ENCODE assay signal across 12 cellular contexts in the genomic region with DNA sequence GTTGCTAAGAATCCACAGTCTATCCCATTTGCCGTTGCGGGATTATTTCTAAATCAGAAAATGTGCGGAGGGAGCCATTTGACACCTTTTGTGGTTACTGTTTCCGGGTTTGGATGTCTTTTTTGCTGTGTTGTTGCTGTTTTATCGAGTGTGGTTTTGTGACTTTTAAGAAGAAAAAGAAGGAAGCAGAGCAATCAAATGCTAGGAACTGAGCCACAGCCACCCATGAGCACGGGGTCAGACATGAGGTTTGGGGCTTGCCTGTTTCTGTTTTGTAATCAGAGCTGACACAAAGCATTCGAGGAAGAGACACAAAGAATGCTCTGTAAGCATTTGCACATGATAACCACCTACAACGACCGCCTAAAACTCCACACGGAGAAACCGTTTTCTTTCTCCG. TPM values are rescaled to one million over a fixed set of nuclear protein-coding genes. Genes with fewer than 3 reads are reported as not detected.
DNase-seq lines count a peak whose midpoint lies in the region; ATAC-seq and TF ChIP-seq lines count a peak whose summit lies in the region.
"Had no signal": no experiment of that assay in that cellular context is flagged by ENCODE, and none has a peak within 500 bp of the region (broad histone marks: within the 10 kb centered on the region; RNA-seq: fewer than 3 reads in every experiment).

No MANE protein-coding gene starts in this region.

- no CpG with 5 or more reads among the region's 12 CpGs for WGBS in trophoblast cell (ENCODE audit: extremely low coverage, insufficient coverage, insufficient read length)

- no peak overlapping the region for H2AK5ac ChIP-seq in trophoblast cell (ENCODE audit: low read length)

- peaks cover 12% of the 10 kb centered on the region for H3K27me3 Mint-ChIP-seq in GM23338 (ENCODE audit: insufficient read depth, low read depth, poor library complexity)

- no peak overlapping the region for H2BK120ac ChIP-seq in trophoblast cell (ENCODE audit: insufficient read depth, low read length, poor library complexity)

- H3K27me3 ChIP-seq in GM23338 (ENCODE audit: insufficient read depth) (no peaks in the 10 kb centered on the region), trophoblast cell (ENCODE audit: insufficient read depth, low read length) (no peaks in the 10 kb centered on the region)

- no peak overlapping the region for H3K23ac ChIP-seq in trophoblast cell (ENCODE audit: low read length)

- H3K27ac Mint-ChIP-seq in GM23338, result no peak overlapping the region; the same call in 1 of the 2 replicates
- peak overlapping the region; percentile 60 to 87 for H3K27ac Mint-ChIP-seq in activated naive CD4-positive, alpha-beta T cell treated with anti-CD3 and anti-CD28 coated beads, Interleukin-2, amount 50 U/mL, for 72 hours
- H3K27ac Mint-ChIP-seq: H9 had no signal

- H3K4me3 ChIP-seq in GM23338 (no peak overlapping the region), trophoblast cell (ENCODE audit: low read depth, low read length) (no peak overlapping the region)

- no peak for TF ChIP-seq CTCF in GM23338 (conservative IDR thresholded peaks at IDR 0.05; ENCODE audit: low read depth in 2 of 2)

- H3K9ac ChIP-seq in trophoblast cell (ENCODE audit: low read length), result no peak overlapping the region

- H3K9me3 ChIP-seq in trophoblast cell (ENCODE audit: insufficient read depth, low read depth, low read length), result peaks cover 4% of the 10 kb centered on the region

- peaks cover 5% of the 10 kb centered on the region; the same call in 1 of the 2 replicates for H4K20me1 ChIP-seq in GM23338 (replicated peaks; ENCODE audit: insufficient read depth)

- intact Hi-C loops in sciatic nerve (cut with DNase I), result no loop called here

- no peak overlapping the region for H2AFZ ChIP-seq in GM23338
- H2AFZ ChIP-seq in trophoblast cell (ENCODE audit: insufficient read depth, low read length, poor library complexity), result no peak overlapping the region

- H3K36me3 Mint-ChIP-seq in GM23338 (ENCODE audit: low read depth), result no peaks in the 10 kb centered on the region
- H3K36me3 Mint-ChIP-seq in activated naive CD4-positive, alpha-beta T cell treated with anti-CD3 and anti-CD28 coated beads, Interleukin-2, amount 50 U/mL, for 72 hours, result peaks cover 6 to 16% of the 10 kb centered on the region in 2 donors

- peaks cover 16% of the 10 kb centered on the region for H3K4me1 Mint-ChIP-seq in GM23338

- no peak overlapping the region for H3K4me3 Mint-ChIP-seq in GM23338
- H3K4me3 Mint-ChIP-seq: H9 had no signal

- H3K9me2 ChIP-seq in GM23338 (ENCODE audit: insufficient read depth), result no peaks in the 10 kb centered on the region

- H3K4ac ChIP-seq in trophoblast cell (ENCODE audit: low read depth, low read length), result no peak overlapping the region

- no peaks in the 10 kb centered on the region for H3F3A ChIP-seq in GM23338 (replicated peaks; ENCODE audit: low read depth)

- no peak overlapping the region for H2BK5ac ChIP-seq in trophoblast cell (ENCODE audit: low read depth, low read length, poor library complexity)

- DNase-seq in GM23338 (ENCODE audit: low spot score) (no peak), SKM-1 (lab: John Stamatoyannopoulos, UW; ENCODE audit: unreplicated experiment) (peak; percentile 27), sciatic nerve (ENCODE audit: low spot score) (peak; percentile 39), NCI-H526 treated with DMSO at 0.1 percent for 48 hours (lab: John Stamatoyannopoulos, UW) (no peak), trophoblast cell (no peak)
- DNase-seq in activated naive CD4-positive, alpha-beta T cell treated with anti-CD3 and anti-CD28 coated beads, Interleukin-2, amount 50 U/mL, for 72 hours (ENCODE audit: low spot score in 2 of 2), result peak in 1 of 2 donors; percentile 25
- DNase-seq: EL, foreskin melanocyte, H9, NCI-H1417 treated with DMSO at 0.1 percent for 48 hours, PC-3 had no signal

- H3K4me1 ChIP-seq in GM23338 (ENCODE audit: insufficient read depth) (no peaks in the 10 kb centered on the region), trophoblast cell (ENCODE audit: control insufficient read depth in 1 of 2, insufficient read depth in 2 of 2, low read length in 2 of 2) (no peaks in the 10 kb centered on the region)

- no peak for ATAC-seq in GM23338
- peak; percentile 62 to 79 for ATAC-seq in activated naive CD4-positive, alpha-beta T cell treated with anti-CD3 and anti-CD28 coated beads, Interleukin-2, amount 50 U/mL, for 72 hours
- ATAC-seq in sciatic nerve, result peak; percentile 57
- ATAC-seq in GM21825 (IDR thresholded peaks at IDR 0.05; ENCODE audit: unreplicated experiment), result no peak
- ATAC-seq: PC-3 had no signal

- no peak overlapping the region for H3K18ac ChIP-seq in trophoblast cell (ENCODE audit: low read length)

- H3K27ac ChIP-seq in GM23338 (ENCODE audit: low read depth) (peak overlapping the region; percentile 29; the same call in 1 of the 2 replicates), trophoblast cell (ENCODE audit: low read depth, low read length) (no peak overlapping the region)

- H4K91ac ChIP-seq in trophoblast cell (ENCODE audit: low read depth, low read length), result no peak overlapping the region

- H4K8ac ChIP-seq in trophoblast cell (ENCODE audit: low read depth, low read length), result no peak overlapping the region

- H3K4me2 ChIP-seq in GM23338 (no peak overlapping the region), trophoblast cell (ENCODE audit: low read length) (no peak overlapping the region)

- no peaks in the 10 kb centered on the region for H3K36me3 ChIP-seq in GM23338 (ENCODE audit: insufficient read depth)
- peaks cover 0 to 12% of the 10 kb centered on the region in 2 experiments for H3K36me3 ChIP-seq in trophoblast cell (ENCODE audit: control insufficient read depth in 1 of 2, insufficient read depth in 2 of 2, low read length in 2 of 2)

- H3K9me3 Mint-ChIP-seq in GM23338, result no peaks in the 10 kb centered on the region; the same call in 2 of the 3 replicates
- H3K9me3 Mint-ChIP-seq in activated naive CD4-positive, alpha-beta T cell treated with anti-CD3 and anti-CD28 coated beads, Interleukin-2, amount 50 U/mL, for 72 hours, result no peaks in the 10 kb centered on the region
- H3K9me3 Mint-ChIP-seq: H9 had no signal

- no peaks in the 10 kb centered on the region for H3K79me1 ChIP-seq in trophoblast cell (ENCODE audit: low read length)

- H4K12ac ChIP-seq in trophoblast cell (ENCODE audit: low read depth, low read length), result no peak overlapping the region

- H3K79me2 ChIP-seq in GM23338 (replicated peaks; ENCODE audit: insufficient read depth), result no peaks in the 10 kb centered on the region
- H3K79me2 ChIP-seq in trophoblast cell (ENCODE audit: control insufficient read depth, insufficient read depth, low read length, poor library complexity), result no peaks in the 10 kb centered on the region

- H2BK12ac ChIP-seq in trophoblast cell (ENCODE audit: low read length), result no peak overlapping the region

- H3K14ac ChIP-seq in trophoblast cell (ENCODE audit: low read length), result no peak overlapping the region

RNA-seq across cellular contexts. Expression of gene CHMP6, which starts 53.1 kb away (rescaled TPM):
- total RNA-seq in GM23338 (2014; rRNA removed; shearing (Covaris generic)), result 8.2 and 12.3 TPM in 2 replicates
- polyA plus RNA-seq in GM23338 (2016; fragmentation: Nextera tagmentation; extraction: Ambion mirVana), result 13.2 and 14.0 TPM in 2 replicates
- total RNA-seq in activated naive CD4-positive, alpha-beta T cell treated with anti-CD3 and anti-CD28 coated beads, Interleukin-2, amount 50 U/mL, for 72 hours, result 10 to 100 TPM in 1 of 2 donors, 1 to 10 TPM in 1; 9.7 to 18.5 TPM
- total RNA-seq in sciatic nerve, result 26.8 TPM
- 10.3 and 10.7 TPM in 2 replicates for polyA plus RNA-seq in trophoblast cell (2013)

Comparison
In these comparisons a context has a peak if more than half of its experiments do, and no peak if none do; other contexts are left out.
1. ATAC-seq: peak in activated naive CD4-positive, alpha-beta T cell treated with anti-CD3 and anti-CD28 coated beads, Interleukin-2, amount 50 U/mL, for 72 hours (2 of 2) and sciatic nerve (single experiment); none in GM23338 (single experiment) and GM21825 (single experiment).
2. DNase-seq: peak in SKM-1 (single experiment) and sciatic nerve (single experiment); none in GM23338 (single experiment), NCI-H526 treated with DMSO at 0.1 percent for 48 hours (single experiment) and trophoblast cell (0 of 2).